18 cellular contexts compared by ENCODE assay signal in genomic region chr3:13044496-13045244, GRCh38. TPM values are rescaled to one million over a fixed set of nuclear protein-coding genes. Genes with fewer than 3 reads are reported as not detected.
DNase-seq lines count a peak whose midpoint lies in the region; TF ChIP-seq lines count a peak whose summit lies in the region.
"Had no signal": no experiment of that assay in that cellular context is flagged by ENCODE, and none has a peak within 500 bp of the region (broad histone marks: within the 10 kb centered on the region; RNA-seq: fewer than 3 reads in every experiment).

No MANE protein-coding gene starts in this region.

- 0 out of 2 replicates have a peak, but pooled peaks cover 5% of the 10 kb centered on the region for H3K79me2 ChIP-seq in OCI-LY3 (ENCODE audit: low read length)

- no peaks in the 10 kb centered on the region for H4K20me1 ChIP-seq in OCI-LY3 (ENCODE audit: insufficient read depth, low read length)

- TF ChIP-seq POLR2A in spleen (IDR thresholded peaks at IDR 0.05), result no peak

- DNase-seq in islet precursor cell (peak; percentile 84), spleen (no peak), COR-L47 (lab: John Stamatoyannopoulos, UW) (no peak), HAP-1 (ENCODE audit: low spot score in 2 of 2) (no peak), NCI-H1105 (lab: John Stamatoyannopoulos, UW) (no peak)
- DNase-seq: activated CD4-positive, alpha-beta T cell treated with anti-CD3 and anti-CD28 coated beads for 4 hours; activated naive CD4-positive, alpha-beta T cell treated with anti-CD3 and anti-CD28 coated beads, Interleukin-2, amount 50 U/mL, for 16 hours; CD4-positive, CD25-positive, alpha-beta regulatory T cell; effector CD8-positive, alpha-beta T cell; GOT3; MM.1S; natural killer cell; T1000 had no signal

- POLR2A ChIA-PET in HEK293 (lab: Yijun Ruan, JAX), result no interaction called here

- intact Hi-C loops in spleen (cut with DNase I; ENCODE audit: low total_unique reads), result no loop called here

- no peaks in the 10 kb centered on the region for H3K36me3 ChIP-seq in HEK293 (ENCODE audit: control insufficient read depth in 2 of 2, insufficient read depth in 1 of 2, low read length in 2 of 2)
- no peaks in the 10 kb centered on the region for H3K36me3 ChIP-seq in OCI-LY3 (replicated peaks; ENCODE audit: low read depth, low read length)
- H3K36me3 ChIP-seq in spleen, result peaks cover 0 to 4% (median 0%) of the 10 kb centered on the region in 6 donors
- H3K36me3 ChIP-seq in HAP-1 (replicated peaks), result no peaks in the 10 kb centered on the region
- H3K36me3 ChIP-seq: breast epithelium, right atrium auricular region, thoracic aorta had no signal

- TF ChIP-seq CTCF in HEK293 (tag by site-specific recombination; IDR thresholded peaks at IDR 0.05) (no peak), OCI-LY3 (IDR thresholded peaks at IDR 0.05; ENCODE audit: low read depth, low read length) (no peak), spleen (IDR thresholded peaks at IDR 0.05 in 8 of 11, conservative IDR thresholded peaks at IDR 0.05 in 3 of 11) (no peak)

- no peak overlapping the region for H3K27ac ChIP-seq in HEK293 (ENCODE audit: extremely low read depth, low read depth, low read length)
- H3K27ac ChIP-seq in OCI-LY3 (ENCODE audit: low read length), result peak overlapping the region; percentile 81
- peak overlapping the region in 5 of 8 donors; percentile 39 to 85 (median 69) for H3K27ac ChIP-seq in spleen
- H3K27ac ChIP-seq: breast epithelium, right atrium auricular region, thoracic aorta had no signal

- H3K9ac ChIP-seq in OCI-LY3 (ENCODE audit: low read length), result peak overlapping the region; percentile 62; the same call in 1 of the 2 replicates

- H3K4me2 ChIP-seq in OCI-LY3 (ENCODE audit: low read length), result peak overlapping the region; percentile 73

- H3K9me3 ChIP-seq in HEK293 (ENCODE audit: control insufficient read depth, insufficient read depth, low read depth, low read length) (no peaks in the 10 kb centered on the region), OCI-LY3 (ENCODE audit: insufficient read depth, low read length) (no peaks in the 10 kb centered on the region), spleen (no peaks in the 10 kb centered on the region), HAP-1 (no peaks in the 10 kb centered on the region)
- H3K9me3 ChIP-seq: breast epithelium, right atrium auricular region, thoracic aorta had no signal

- CTCF ChIA-PET in HEK293 (lab: Yijun Ruan, JAX), result interaction anchor here (0.7 to 0.8 kb wide), 2 partner anchors 15 to 1873 kb away, joined by 3 to 4 read pairs; no protein-coding TSS in a partner anchor

- H3K4me1 ChIP-seq in HEK293 (ENCODE audit: control insufficient read depth, insufficient read depth, low read length) (no peaks in the 10 kb centered on the region), OCI-LY3 (ENCODE audit: low read length) (peaks cover 62% of the 10 kb centered on the region), spleen (peaks cover 21 to 74% (median 46%) of the 10 kb centered on the region in 6 donors), HAP-1 (peaks cover 3% of the 10 kb centered on the region)
- H3K4me1 ChIP-seq: breast epithelium, right atrium auricular region had no signal

- 89 to 94% (median 91%) methylated on average over 7 to 13 of the region's 13 CpGs for WGBS in spleen, 5 donors

- in situ Hi-C loops in HAP-1 (cut with MboI; ENCODE audit: low sequenced_read_pairs), result no loop called here

- no peaks in the 10 kb centered on the region for H3K27me3 ChIP-seq in OCI-LY3 (ENCODE audit: low read depth, low read length)
- no peaks in the 10 kb centered on the region for H3K27me3 ChIP-seq in spleen (replicated peaks in 1 of 7)
- H3K27me3 ChIP-seq in HAP-1 (ENCODE audit: low read depth), result no peaks in the 10 kb centered on the region
- H3K27me3 ChIP-seq: breast epithelium, right atrium auricular region had no signal

- H2AFZ ChIP-seq in OCI-LY3 (ENCODE audit: low read depth, low read length), result peak overlapping the region; percentile 43; the same call in 1 of the 2 replicates

- H3K4me3 ChIP-seq in HEK293 (ENCODE audit: low read depth, low read length) (no peak overlapping the region), OCI-LY3 (ENCODE audit: low read length) (peak overlapping the region; percentile 51), spleen (no peak overlapping the region), HAP-1 (no peak overlapping the region)
- H3K4me3 ChIP-seq: breast epithelium, right atrium auricular region, thoracic aorta had no signal

TF ChIP-seq in HEK293, 187 proteins besides CTCF, POLR2A, EP300 and RAD21:
- no peak for TF ChIP-seq ZNF175 (tag by site-specific recombination; IDR thresholded peaks at IDR 0.05)
- no peak for TF ChIP-seq ZFP37 (tag by site-specific recombination; IDR thresholded peaks at IDR 0.05)
- TF ChIP-seq ZNF280C (tag by site-specific recombination; IDR thresholded peaks at IDR 0.05), result no peak
- TF ChIP-seq ZNF341 (tag by site-specific recombination; IDR thresholded peaks at IDR 0.05; ENCODE audit: low read depth), result peak; percentile 50; the same call in 1 of the 2 replicates
- TF ChIP-seq SP7 (tag by site-specific recombination; IDR thresholded peaks at IDR 0.05), result no peak
- no peak for TF ChIP-seq ZNF585B (tag by site-specific recombination; IDR thresholded peaks at IDR 0.05)
- TF ChIP-seq ZNF2 (tag by site-specific recombination; IDR thresholded peaks at IDR 0.05), result no peak
- TF ChIP-seq ZNF426 (tag by site-specific recombination; IDR thresholded peaks at IDR 0.05), result no peak
- TF ChIP-seq EGR2 (tag by site-specific recombination; IDR thresholded peaks at IDR 0.05; ENCODE audit: low read depth), result peak; percentile 50; the same call in 1 of the 2 replicates
- TF ChIP-seq ZFHX2 (tag by site-specific recombination; conservative IDR thresholded peaks at IDR 0.05), result peak; percentile 63
- no peak for TF ChIP-seq ZNF544 (tag by site-specific recombination; IDR thresholded peaks at IDR 0.05)

RNA-seq across cellular contexts. Expression of gene IQSEC1, which starts 28.6 kb away (rescaled TPM):
- 100 to 1,000 TPM; 107 to 170 (median 123) TPM for total RNA-seq in spleen
- 10 to 100 TPM; 23.0 to 39.1 (median 38.7) TPM for polyA plus RNA-seq in spleen
